ENCODE assay signal across 13 cellular contexts in genomic region chr11:84686726-84687125, GRCh38.
"Had no signal": no experiment of that assay in that cellular context is flagged by ENCODE, and none has a peak within 500 bp of the region (broad histone marks: within the 10 kb centered on the region; RNA-seq: fewer than 3 reads in every experiment).

No MANE protein-coding gene starts in this region.

- H3K27me3 ChIP-seq: esophagus muscularis mucosa, left lung, upper lobe of left lung had no signal

- H3K4me1 ChIP-seq: left lung, upper lobe of left lung had no signal

- H3K9me3 ChIP-seq: esophagus muscularis mucosa, left lung, upper lobe of left lung had no signal

- H3K36me3 ChIP-seq: esophagus muscularis mucosa, left lung, upper lobe of left lung, WERI-Rb-1 had no signal

- H3K27ac ChIP-seq: esophagus muscularis mucosa, left lung, upper lobe of left lung, WERI-Rb-1 had no signal

- H3K4me3 ChIP-seq: esophagus muscularis mucosa, left lung, upper lobe of left lung had no signal

- DNase-seq: activated CD4-positive, alpha-beta T cell treated with anti-CD3 and anti-CD28 coated beads for 48 hours; activated naive CD4-positive, alpha-beta T cell treated with anti-CD3 and anti-CD28 coated beads for 36 hours; foreskin fibroblast; islet precursor cell; left lung; mesenchymal stem cell; nephron progenitor cell; stimulated activated CD4-positive, alpha-beta T cell treated with anti-CD3 and anti-CD28 coated beads, Interleukin-4, amount 100 ng/mL, for 1 hour; stimulated activated CD8-positive, alpha-beta memory T cell treated with anti-CD3 and anti-CD28 coated beads, Interleukin-4, amount 100 ng/mL, for 48 hours; T-helper 9 cell; upper lobe of left lung; WERI-Rb-1 had no signal
